31 cellular contexts compared by ENCODE assay signal in genomic region chr7:27223941-27224590, GRCh38. TPM values are rescaled to one million over a fixed set of nuclear protein-coding genes. Genes with fewer than 3 reads are reported as not detected.
"Had no signal": no experiment of that assay in that cellular context is flagged by ENCODE, and none has a peak within 500 bp of the region (broad histone marks: within the 10 kb centered on the region; RNA-seq: fewer than 3 reads in every experiment).

No MANE protein-coding gene starts in this region.

- H3K4me3 ChIP-seq: stomach, suprapubic skin, testis, thoracic aorta, thyroid gland, tibial artery, tibial nerve, transverse colon, upper lobe of left lung, upper lobe of right lung, uterus, vagina had no signal

- H3K9me3 Mint-ChIP-seq: stimulated activated effector memory CD8-positive, alpha-beta T cell treated with anti-CD3 and anti-CD28 coated beads, Interleukin-12 subunit alpha, Interleukin-12 subunit beta, amount 100 ng/mL, for 72 hours; stimulated activated memory B cell treated with anti-CD40 and anti-IgM and Interleukin-4, amounts not matched to agents 10 μg/mL and 1 μg/mL and 100 μg/mL, for 72 hours; stimulated activated naive B cell treated with anti-CD40 and anti-IgM and Interleukin-4, amounts not matched to agents 10 μg/mL and 1 μg/mL and 100 μg/mL, for 72 hours; stimulated activated naive CD8-positive, alpha-beta T cell treated with anti-CD3 and anti-CD28 coated beads, Interleukin-15, amount 100 ng/mL, for 72 hours; stimulated activated naive CD8-positive, alpha-beta T cell treated with anti-CD3 and anti-CD28 coated beads, Interleukin-15, Interleukin-2, amounts not matched to agents 100 ng/mL and 50 ng/mL, for 24 hours; type B pancreatic cell had no signal

- H3K4me1 ChIP-seq: testis, uterus had no signal

- H3K27ac Mint-ChIP-seq: stimulated activated effector memory CD8-positive, alpha-beta T cell treated with anti-CD3 and anti-CD28 coated beads, Interleukin-12 subunit alpha, Interleukin-12 subunit beta, amount 100 ng/mL, for 72 hours; stimulated activated memory B cell treated with anti-CD40 and anti-IgM and Interleukin-4, amounts not matched to agents 10 μg/mL and 1 μg/mL and 100 μg/mL, for 72 hours; stimulated activated naive B cell treated with anti-CD40 and anti-IgM and Interleukin-4, amounts not matched to agents 10 μg/mL and 1 μg/mL and 100 μg/mL, for 72 hours; stimulated activated naive CD8-positive, alpha-beta T cell treated with anti-CD3 and anti-CD28 coated beads, Interleukin-15, amount 100 ng/mL, for 72 hours; stimulated activated naive CD8-positive, alpha-beta T cell treated with anti-CD3 and anti-CD28 coated beads, Interleukin-15, Interleukin-2, amounts not matched to agents 100 ng/mL and 50 ng/mL, for 24 hours; type B pancreatic cell had no signal

- H3K36me3 Mint-ChIP-seq: stimulated activated effector memory CD8-positive, alpha-beta T cell treated with anti-CD3 and anti-CD28 coated beads, Interleukin-12 subunit alpha, Interleukin-12 subunit beta, amount 100 ng/mL, for 72 hours; stimulated activated memory B cell treated with anti-CD40 and anti-IgM and Interleukin-4, amounts not matched to agents 10 μg/mL and 1 μg/mL and 100 μg/mL, for 72 hours; stimulated activated naive B cell treated with anti-CD40 and anti-IgM and Interleukin-4, amounts not matched to agents 10 μg/mL and 1 μg/mL and 100 μg/mL, for 72 hours; type B pancreatic cell had no signal

- DNase-seq: stimulated activated CD4-positive, alpha-beta T cell treated with anti-CD3 and anti-CD28 coated beads, Interleukin-2, amount 100 ng/mL, for 48 hours; stimulated activated CD4-positive, alpha-beta T cell treated with anti-CD3 and anti-CD28 coated beads, Interleukin-4, amount 100 ng/mL, for 1 hour; stimulated activated CD4-positive, alpha-beta T cell treated with anti-CD3 and anti-CD28 coated beads, Interleukin-4, amount 100 ng/mL, for 24 hours; stimulated activated CD4-positive, alpha-beta T cell treated with anti-CD3 and anti-CD28 coated beads, Interleukin-4, amount 100 ng/mL, for 4 hours; stimulated activated CD8-positive, alpha-beta memory T cell treated with anti-CD3 and anti-CD28 coated beads, Interleukin-4, amount 100 ng/mL, for 48 hours; stimulated activated naive B cell treated with anti-CD40 and anti-IgM and Interleukin-4, amounts not matched to agents 10 μg/mL and 1 μg/mL and 100 μg/mL, for 72 hours; stimulated activated naive CD4-positive, alpha-beta T cell; stimulated activated naive CD4-positive, alpha-beta T cell treated with Interleukin-2 at 50 U/mL for 16 hours; stimulated activated naive CD8-positive, alpha-beta T cell treated with anti-CD3 and anti-CD28 coated beads, Interleukin-15, amount 100 ng/mL, for 72 hours; stimulated activated naive CD8-positive, alpha-beta T cell treated with anti-CD3 and anti-CD28 coated beads, Interleukin-15, Interleukin-2, amounts not matched to agents 100 U/mL and 50 U/mL, for 24 hours; stomach; substantia nigra; testis; thyroid gland; tibial artery; transverse colon; trophoblast cell; upper lobe of left lung; upper lobe of right lung; uterus had no signal

- H3K27me3 ChIP-seq: testis, vagina had no signal

- H3K27ac ChIP-seq: stomach, suprapubic skin, testis, thoracic aorta, thyroid gland, tibial artery, tibial nerve, transverse colon, upper lobe of left lung, upper lobe of right lung, uterus, vagina had no signal

- H3K36me3 ChIP-seq: stomach, suprapubic skin, thoracic aorta, thyroid gland, tibial artery, tibial nerve, transverse colon, upper lobe of left lung, upper lobe of right lung, uterus, vagina had no signal

- ATAC-seq: stimulated activated effector memory CD8-positive, alpha-beta T cell treated with anti-CD3 and anti-CD28 coated beads, Interleukin-12 subunit alpha, Interleukin-12 subunit beta, amount 100 ng/mL, for 72 hours; stimulated activated memory B cell treated with anti-CD40 and anti-IgM and Interleukin-4, amounts not matched to agents 10 μg/mL and 1 μg/mL and 100 μg/mL, for 72 hours; stimulated activated naive B cell treated with anti-CD40 and anti-IgM and Interleukin-4, amounts not matched to agents 10 μg/mL and 1 μg/mL and 100 μg/mL, for 72 hours; stimulated activated naive CD8-positive, alpha-beta T cell treated with anti-CD3 and anti-CD28 coated beads, Interleukin-15, amount 100 ng/mL, for 72 hours; stimulated activated naive CD8-positive, alpha-beta T cell treated with anti-CD3 and anti-CD28 coated beads, Interleukin-15, Interleukin-2, amounts not matched to agents 100 U/mL and 50 U/mL, for 24 hours; upper lobe of right lung had no signal

- FAIRE-seq: urothelium cell line had no signal

- H3K9me3 ChIP-seq: stomach, suprapubic skin, testis, thoracic aorta, thyroid gland, tibial nerve, transverse colon, upper lobe of left lung, upper lobe of right lung, uterus, vagina had no signal

- H3K4me3 Mint-ChIP-seq: stimulated activated effector memory CD8-positive, alpha-beta T cell treated with anti-CD3 and anti-CD28 coated beads, Interleukin-12 subunit alpha, Interleukin-12 subunit beta, amount 100 ng/mL, for 72 hours; stimulated activated memory B cell treated with anti-CD40 and anti-IgM and Interleukin-4, amounts not matched to agents 10 μg/mL and 1 μg/mL and 100 μg/mL, for 72 hours; stimulated activated naive B cell treated with anti-CD40 and anti-IgM and Interleukin-4, amounts not matched to agents 10 μg/mL and 1 μg/mL and 100 μg/mL, for 72 hours; stimulated activated naive CD8-positive, alpha-beta T cell treated with anti-CD3 and anti-CD28 coated beads, Interleukin-15, amount 100 ng/mL, for 72 hours; stimulated activated naive CD8-positive, alpha-beta T cell treated with anti-CD3 and anti-CD28 coated beads, Interleukin-15, Interleukin-2, amounts not matched to agents 100 ng/mL and 50 ng/mL, for 24 hours had no signal

RNA-seq across cellular contexts. Expression of gene EVX1, which starts 18.5 kb away (rescaled TPM):
- total RNA-seq: stomach, subcutaneous adipose tissue, suprapubic skin, temporal lobe, thoracic aorta, thyroid gland, tibial nerve, upper lobe of left lung, upper lobe of right lung had no signal
- polyA plus RNA-seq: stomach had no signal

RNA-seq across cellular contexts. Expression of gene HOXA13, which starts 24.2 kb away (rescaled TPM):
- total RNA-seq: temporal lobe, testis, thyroid gland, upper lobe of left lung, upper lobe of right lung had no signal
- polyA plus RNA-seq: stomach had no signal

RNA-seq across cellular contexts. Expression of gene HOXA11, which starts 39.0 kb away (rescaled TPM):
- total RNA-seq: temporal lobe, thyroid gland, upper lobe of left lung, upper lobe of right lung had no signal
- polyA plus RNA-seq: stomach had no signal

RNA-seq across cellular contexts. Expression of gene HOXA10, which starts 49.9 kb away (rescaled TPM):
- total RNA-seq: temporal lobe had no signal

RNA-seq across cellular contexts. Expression of gene HOXA9, which starts 58.7 kb away (rescaled TPM):
- total RNA-seq: thoracic aorta had no signal
